ENCODE assay signal across 18 cellular contexts in the genomic region with DNA sequence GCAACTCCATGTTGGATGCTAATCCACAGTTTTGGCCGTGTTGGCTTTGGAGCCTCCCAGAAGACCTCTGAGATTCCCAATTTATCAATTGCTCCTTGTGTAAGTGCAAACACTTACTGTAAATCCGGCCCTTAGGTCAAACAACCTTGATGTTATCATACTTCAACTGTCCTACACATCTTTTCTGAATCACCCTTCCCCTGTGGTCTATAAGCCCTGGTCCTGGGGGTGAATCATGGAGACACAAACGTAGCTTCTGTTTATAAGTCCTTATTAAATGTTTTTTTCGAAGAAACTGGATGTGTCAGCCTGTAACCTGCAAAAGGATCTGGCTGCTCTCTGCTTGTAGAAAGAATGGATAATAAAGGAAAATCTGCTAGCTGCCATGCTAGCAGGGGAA. TPM values are rescaled to one million over a fixed set of nuclear protein-coding genes. Genes with fewer than 3 reads are reported as not detected.
DNase-seq lines count a peak whose midpoint lies in the region; ATAC-seq and TF ChIP-seq lines count a peak whose summit lies in the region.
"Had no signal": no experiment of that assay in that cellular context is flagged by ENCODE, and none has a peak within 500 bp of the region (broad histone marks: within the 10 kb centered on the region; RNA-seq: fewer than 3 reads in every experiment).

No MANE protein-coding gene starts in this region.

- no peak overlapping the region for H2AK5ac ChIP-seq in mesenchymal stem cell (ENCODE audit: low read length, severe bottlenecking)

- no peak overlapping the region for H4K91ac ChIP-seq in mesenchymal stem cell (ENCODE audit: low read length)

- TF ChIP-seq EP300 in gastroesophageal sphincter (IDR thresholded peaks at IDR 0.05), result no peak

- H3K36me3 ChIP-seq in mesenchymal stem cell (ENCODE audit: control insufficient read depth in 1 of 2, insufficient read depth in 2 of 2, low read depth in 1 of 2, low read length in 2 of 2), result no peaks in the 10 kb centered on the region
- H3K36me3 ChIP-seq in gastroesophageal sphincter, result no peaks in the 10 kb centered on the region
- H3K36me3 ChIP-seq: upper lobe of left lung had no signal

- H3K27me3 Mint-ChIP-seq in stimulated activated naive CD8-positive, alpha-beta T cell treated with anti-CD3 and anti-CD28 coated beads, Interleukin-15, Interleukin-2, amounts not matched to agents 100 ng/mL and 50 ng/mL, for 24 hours, result no peaks in the 10 kb centered on the region
- H3K27me3 Mint-ChIP-seq in activated T-helper 1 cell treated with anti-CD3 and anti-CD28 coated beads, Interleukin-12 subunit alpha, Interleukin-12 subunit beta, Interleukin-2, Interleukin-4 antibody, amounts not matched to agents 30 ng/mL and 10 ng/mL and 1 ng/mL, durations not matched to agents 14 hours and 24 hours and 36 hours (ENCODE audit: insufficient read depth), result no peaks in the 10 kb centered on the region

- H3K27me3 ChIP-seq in mesenchymal stem cell (ENCODE audit: control insufficient read depth in 1 of 2, insufficient read depth in 1 of 2, low read length in 2 of 2) (peaks cover 55 to 75% of the 10 kb centered on the region in 2 experiments), gastroesophageal sphincter (peaks cover 11% of the 10 kb centered on the region)
- H3K27me3 ChIP-seq: upper lobe of left lung had no signal

- no peak overlapping the region for H3K4me2 ChIP-seq in mesenchymal stem cell (ENCODE audit: low read length, poor library complexity, severe bottlenecking)

- H2AFZ ChIP-seq in mesenchymal stem cell (ENCODE audit: low read depth, low read length), result no peak overlapping the region

- H3K27ac Mint-ChIP-seq in stimulated activated naive CD8-positive, alpha-beta T cell treated with anti-CD3 and anti-CD28 coated beads, Interleukin-15, Interleukin-2, amounts not matched to agents 100 ng/mL and 50 ng/mL, for 24 hours, result peak overlapping the region; percentile 94
- peak overlapping the region; percentile 88 for H3K27ac Mint-ChIP-seq in activated T-helper 1 cell treated with anti-CD3 and anti-CD28 coated beads, Interleukin-12 subunit alpha, Interleukin-12 subunit beta, Interleukin-2, Interleukin-4 antibody, amounts not matched to agents 30 ng/mL and 10 ng/mL and 1 ng/mL, durations not matched to agents 14 hours and 24 hours and 36 hours

- H3K79me1 ChIP-seq in mesenchymal stem cell (replicated peaks; ENCODE audit: low read length, poor library complexity, severe bottlenecking), result no peaks in the 10 kb centered on the region

- H3K4me1 ChIP-seq in mesenchymal stem cell (ENCODE audit: control insufficient read depth, insufficient read depth, low read depth, low read length) (peaks cover 10% of the 10 kb centered on the region), gastroesophageal sphincter (peaks cover 0 to 37% (median 3%) of the 10 kb centered on the region in 3 donors)

- peaks cover 38% of the 10 kb centered on the region for H3K36me3 Mint-ChIP-seq in stimulated activated naive CD8-positive, alpha-beta T cell treated with anti-CD3 and anti-CD28 coated beads, Interleukin-15, Interleukin-2, amounts not matched to agents 100 ng/mL and 50 ng/mL, for 24 hours (ENCODE audit: low read depth)
- H3K36me3 Mint-ChIP-seq in activated T-helper 1 cell treated with anti-CD3 and anti-CD28 coated beads, Interleukin-12 subunit alpha, Interleukin-12 subunit beta, Interleukin-2, Interleukin-4 antibody, amounts not matched to agents 30 ng/mL and 10 ng/mL and 1 ng/mL, durations not matched to agents 14 hours and 24 hours and 36 hours (ENCODE audit: low read depth), result peaks cover 35% of the 10 kb centered on the region

- POLR2A ChIA-PET in RWPE1 (lab: Yijun Ruan, JAX; ENCODE audit: low non-redundant PET), result no interaction called here

- H3K9me3 Mint-ChIP-seq in stimulated activated naive CD8-positive, alpha-beta T cell treated with anti-CD3 and anti-CD28 coated beads, Interleukin-15, Interleukin-2, amounts not matched to agents 100 ng/mL and 50 ng/mL, for 24 hours, result no peaks in the 10 kb centered on the region
- H3K9me3 Mint-ChIP-seq in activated T-helper 1 cell treated with anti-CD3 and anti-CD28 coated beads, Interleukin-12 subunit alpha, Interleukin-12 subunit beta, Interleukin-2, Interleukin-4 antibody, amounts not matched to agents 30 ng/mL and 10 ng/mL and 1 ng/mL, durations not matched to agents 14 hours and 24 hours and 36 hours, result no peaks in the 10 kb centered on the region

- peak overlapping the region; percentile 87 for H3K4me3 Mint-ChIP-seq in stimulated activated naive CD8-positive, alpha-beta T cell treated with anti-CD3 and anti-CD28 coated beads, Interleukin-15, Interleukin-2, amounts not matched to agents 100 ng/mL and 50 ng/mL, for 24 hours
- H3K4me3 Mint-ChIP-seq in activated T-helper 1 cell treated with anti-CD3 and anti-CD28 coated beads, Interleukin-12 subunit alpha, Interleukin-12 subunit beta, Interleukin-2, Interleukin-4 antibody, amounts not matched to agents 30 ng/mL and 10 ng/mL and 1 ng/mL, durations not matched to agents 14 hours and 24 hours and 36 hours, result peak overlapping the region; percentile 89

- H2BK12ac ChIP-seq in mesenchymal stem cell (ENCODE audit: low read length in 2 of 2), result no peak overlapping the region

- ATAC-seq in stimulated activated naive CD8-positive, alpha-beta T cell treated with anti-CD3 and anti-CD28 coated beads, Interleukin-15, Interleukin-2, amounts not matched to agents 100 U/mL and 50 U/mL, for 24 hours, result no peak
- no peak for ATAC-seq in gastroesophageal sphincter
- ATAC-seq: Panc1, sciatic nerve had no signal

- H3K18ac ChIP-seq in mesenchymal stem cell (ENCODE audit: low read depth in 1 of 2, low read length in 2 of 2), result no peak overlapping the region

- H3K9me3 ChIP-seq in mesenchymal stem cell (ENCODE audit: control insufficient read depth, low read length) (no peaks in the 10 kb centered on the region), gastroesophageal sphincter (no peaks in the 10 kb centered on the region)
- H3K9me3 ChIP-seq: upper lobe of left lung had no signal

- H3K4ac ChIP-seq in mesenchymal stem cell (ENCODE audit: low read depth in 1 of 2, low read length in 2 of 2), result no peak overlapping the region

- CTCF ChIA-PET in RWPE1 (lab: Yijun Ruan, JAX), result no interaction called here

- H3K4me3 ChIP-seq in mesenchymal stem cell (ENCODE audit: insufficient read depth in 1 of 2, low read depth in 1 of 2, low read length in 2 of 2) (no peak overlapping the region), gastroesophageal sphincter (no peak overlapping the region)
- H3K4me3 ChIP-seq: upper lobe of left lung had no signal

- TF ChIP-seq CTCF in gastroesophageal sphincter (IDR thresholded peaks at IDR 0.05) (no peak), RWPE1 (conservative IDR thresholded peaks at IDR 0.05; ENCODE audit: low read depth) (no peak)

- WGBS in mesenchymal stem cell, result 46% methylated on average over 4 of the region's 4 CpGs
- WGBS in gastroesophageal sphincter (ENCODE audit: low coverage in 1 of 2), 2 donors, result 53 to 82% methylated on average over 3 of the region's 4 CpGs

- no peak overlapping the region for H2BK5ac ChIP-seq in mesenchymal stem cell (ENCODE audit: low read depth, low read length, poor library complexity, severe bottlenecking)

- H2BK15ac ChIP-seq in mesenchymal stem cell (ENCODE audit: low read depth, poor library complexity, severe bottlenecking), result no peak overlapping the region

- no peak overlapping the region for H3K9ac ChIP-seq in mesenchymal stem cell (ENCODE audit: low read length)

- no peak for TF ChIP-seq POLR2A in gastroesophageal sphincter (IDR thresholded peaks at IDR 0.05)

- H4K8ac ChIP-seq in mesenchymal stem cell (ENCODE audit: low read length), result no peak overlapping the region

- no peak overlapping the region for H3K14ac ChIP-seq in mesenchymal stem cell (ENCODE audit: low read length in 2 of 2)

- peaks cover 89% of the 10 kb centered on the region for H3K4me1 Mint-ChIP-seq in stimulated activated naive CD8-positive, alpha-beta T cell treated with anti-CD3 and anti-CD28 coated beads, Interleukin-15, Interleukin-2, amounts not matched to agents 100 ng/mL and 50 ng/mL, for 24 hours (ENCODE audit: low read depth)
- H3K4me1 Mint-ChIP-seq in activated T-helper 1 cell treated with anti-CD3 and anti-CD28 coated beads, Interleukin-12 subunit alpha, Interleukin-12 subunit beta, Interleukin-2, Interleukin-4 antibody, amounts not matched to agents 30 ng/mL and 10 ng/mL and 1 ng/mL, durations not matched to agents 14 hours and 24 hours and 36 hours (ENCODE audit: low read depth), result peaks cover 76% of the 10 kb centered on the region

- no peak overlapping the region for H2BK120ac ChIP-seq in mesenchymal stem cell (ENCODE audit: low read depth, low read length)

- intact Hi-C loops in activated T-helper 1 cell treated with anti-CD3 and anti-CD28 coated beads, Interleukin-12 subunit alpha, Interleukin-12 subunit beta, Interleukin-2, Interleukin-4 antibody, amounts not matched to agents 30 ng/mL and 10 ng/mL and 1 ng/mL, durations not matched to agents 14 hours and 24 hours and 36 hours (cut with micrococcal nuclease), result no loop called here

- no peak overlapping the region for H3K23ac ChIP-seq in mesenchymal stem cell (ENCODE audit: low read length in 2 of 2)

- H3K27ac ChIP-seq in mesenchymal stem cell (ENCODE audit: low read length, poor library complexity, severe bottlenecking) (no peak overlapping the region), gastroesophageal sphincter (no peak overlapping the region), RWPE1 (no peak overlapping the region)
- H3K27ac ChIP-seq: upper lobe of left lung had no signal

- no peak for DNase-seq in stimulated activated naive CD8-positive, alpha-beta T cell treated with anti-CD3 and anti-CD28 coated beads, Interleukin-15, Interleukin-2, amounts not matched to agents 100 U/mL and 50 U/mL, for 24 hours
- no peak for DNase-seq in activated T-helper 1 cell treated with anti-CD3 and anti-CD28 coated beads, Interleukin-12 subunit alpha, Interleukin-12 subunit beta, Interleukin-2, Interleukin-4 antibody, amounts not matched to agents 30 ng/mL and 10 ng/mL and 1 ng/mL, durations not matched to agents 14 hours and 24 hours and 36 hours (ENCODE audit: low spot score)
- DNase-seq in mesenchymal stem cell (peak; percentile 44), SKM-1 treated with dmso at 0.1 percent for 144 hours (lab: John Stamatoyannopoulos, UW; ENCODE audit: unreplicated experiment) (no peak), SKM-1 (lab: John Stamatoyannopoulos, UW; ENCODE audit: unreplicated experiment) (no peak), RWPE1 (ENCODE audit: low spot score) (no peak)
- DNase-seq: activated effector memory CD4-positive, alpha-beta T cell treated with anti-CD3 and anti-CD28 coated beads, Interleukin-2, amount 50 U/mL, for 16 hours; DMS 273 treated with DMSO at 0.1 percent for 48 hours; effector CD8-positive, alpha-beta T cell; NCI-H187 treated with DMSO at 0.1 percent for 48 hours; NCI-H526; stimulated activated CD4-positive, alpha-beta T cell treated with anti-CD3 and anti-CD28 coated beads, Interleukin-2, amount 100 ng/mL, for 48 hours had no signal

RNA-seq across cellular contexts. Expression of a gene that starts 1.7 kb away (rescaled TPM):
- 87.8 and 88.3 TPM in 2 replicates for total RNA-seq in activated T-helper 1 cell treated with anti-CD3 and anti-CD28 coated beads, Interleukin-12 subunit alpha, Interleukin-12 subunit beta, Interleukin-2, Interleukin-4 antibody, amounts not matched to agents 30 ng/mL and 10 ng/mL and 1 ng/mL, durations not matched to agents 14 hours and 24 hours and 36 hours
- polyA plus RNA-seq in mesenchymal stem cell (2013, experiment 1 of 2), result 0.07 TPM
- polyA plus RNA-seq in mesenchymal stem cell (2013, experiment 2 of 2), result 0.08 TPM
- total RNA-seq in gastroesophageal sphincter, result 10 to 100 TPM; 16.7 to 37.3 (median 24.3) TPM
- total RNA-seq: LHCN-M2 had no signal

RNA-seq across cellular contexts. Expression of a gene that starts 55.3 kb away (rescaled TPM):
- 1.2 and 1.5 TPM in 2 replicates for total RNA-seq in activated T-helper 1 cell treated with anti-CD3 and anti-CD28 coated beads, Interleukin-12 subunit alpha, Interleukin-12 subunit beta, Interleukin-2, Interleukin-4 antibody, amounts not matched to agents 30 ng/mL and 10 ng/mL and 1 ng/mL, durations not matched to agents 14 hours and 24 hours and 36 hours
- polyA plus RNA-seq in mesenchymal stem cell (2013, experiment 1 of 2), result not detected
- polyA plus RNA-seq in mesenchymal stem cell (2013, experiment 2 of 2), result not detected
- under 1 TPM in 3 of 4 donors, not detected in 1; 0.13 to 0.67 (median 0.31) TPM for total RNA-seq in gastroesophageal sphincter
- total RNA-seq: LHCN-M2 had no signal
